In genomic region chr1:100769906-100770646, GRCh38 we compare ENCODE assay signal across 15 cellular contexts.
"Had no signal": no experiment of that assay in that cellular context is flagged by ENCODE, and none has a peak within 500 bp of the region (broad histone marks: within the 10 kb centered on the region; RNA-seq: fewer than 3 reads in every experiment).

No MANE protein-coding gene starts in this region.

- H3K4me1 ChIP-seq: breast epithelium had no signal

- H3K27ac ChIP-seq: breast epithelium, psoas muscle had no signal

- H3K36me3 ChIP-seq: breast epithelium had no signal

- DNase-seq: activated CD4-positive, alpha-beta T cell treated with anti-CD3 and anti-CD28 coated beads, Interleukin-2, amount 50 U/mL, for 48 hours; activated CD4-positive, CD25-positive, alpha-beta regulatory T cell treated with anti-CD3 and anti-CD28 coated beads, Interleukin-2, amount 50 U/mL, for 72 hours; activated CD8-positive, alpha-beta memory T cell treated with anti-CD3 and anti-CD28 coated beads, Interleukin-2, amount 10 ng/mL, durations not matched to agents 7 days and 5 days; activated gamma-delta T cell; activated naive CD8-positive, alpha-beta T cell treated with anti-CD3 and anti-CD28 coated beads, Interleukin-2, amount 10 ng/mL, durations not matched to agents 7 days and 5 days; activated T-cell treated with anti-CD3 and anti-CD28 coated beads, Interleukin-2, amount 50 U/mL, for 4 hours; aorta; mucosa of descending colon; occipital lobe; psoas muscle; stimulated activated CD4-positive, alpha-beta T cell treated with anti-CD3 and anti-CD28 coated beads, Interleukin-4, amount 100 ng/mL, for 24 hours; stimulated activated naive CD8-positive, alpha-beta T cell treated with anti-CD3 and anti-CD28 coated beads, Interleukin-15, amount 100 ng/mL, for 72 hours had no signal

- H3K27me3 ChIP-seq: breast epithelium had no signal

- H3K4me3 ChIP-seq: breast epithelium, lung, mucosa of descending colon, psoas muscle had no signal

- FAIRE-seq: urothelium cell line had no signal

- ATAC-seq: activated CD8-positive, alpha-beta memory T cell treated with anti-CD3 and anti-CD28 coated beads, Interleukin-2, amount 10 ng/mL, durations not matched to agents 7 days and 5 days; mucosa of descending colon; psoas muscle had no signal

- H3K9me3 ChIP-seq: breast epithelium, mucosa of descending colon, psoas muscle had no signal
